1 cellular context compared by ENCODE assay signal in genomic region chr2:109454764-109455394, GRCh38.
TF ChIP-seq lines count a peak whose summit lies in the region.

No MANE protein-coding gene starts in this region.

TF ChIP-seq in GM23338, 12 proteins besides CTCF, POLR2A, EP300 and RAD21 (continued from another document):
- TF ChIP-seq ZNF462 (CRISPR knock-in tag; IDR thresholded peaks at IDR 0.05): no peak
- TF ChIP-seq STAT1 (IDR thresholded peaks at IDR 0.05; ENCODE audit: unreplicated experiment): no peak
- no peak for TF ChIP-seq EZH2 (IDR thresholded peaks at IDR 0.05; ENCODE audit: low read depth, unreplicated experiment)
- no peak for TF ChIP-seq REST (IDR thresholded peaks at IDR 0.05; ENCODE audit: unreplicated experiment)
- TF ChIP-seq NANOG (IDR thresholded peaks at IDR 0.05; ENCODE audit: borderline replicate concordance): no peak
- no peak for TF ChIP-seq POLR2AphosphoS5 (IDR thresholded peaks at IDR 0.05; ENCODE audit: low read depth)
- no peak for TF ChIP-seq JUNB (IDR thresholded peaks at IDR 0.05; ENCODE audit: unreplicated experiment)
- TF ChIP-seq CREB1 (CRISPR knock-in tag; IDR thresholded peaks at IDR 0.05; ENCODE audit: low read depth): no peak
